Comparison of ENCODE assay signal across 8 cellular contexts in the genomic region with DNA sequence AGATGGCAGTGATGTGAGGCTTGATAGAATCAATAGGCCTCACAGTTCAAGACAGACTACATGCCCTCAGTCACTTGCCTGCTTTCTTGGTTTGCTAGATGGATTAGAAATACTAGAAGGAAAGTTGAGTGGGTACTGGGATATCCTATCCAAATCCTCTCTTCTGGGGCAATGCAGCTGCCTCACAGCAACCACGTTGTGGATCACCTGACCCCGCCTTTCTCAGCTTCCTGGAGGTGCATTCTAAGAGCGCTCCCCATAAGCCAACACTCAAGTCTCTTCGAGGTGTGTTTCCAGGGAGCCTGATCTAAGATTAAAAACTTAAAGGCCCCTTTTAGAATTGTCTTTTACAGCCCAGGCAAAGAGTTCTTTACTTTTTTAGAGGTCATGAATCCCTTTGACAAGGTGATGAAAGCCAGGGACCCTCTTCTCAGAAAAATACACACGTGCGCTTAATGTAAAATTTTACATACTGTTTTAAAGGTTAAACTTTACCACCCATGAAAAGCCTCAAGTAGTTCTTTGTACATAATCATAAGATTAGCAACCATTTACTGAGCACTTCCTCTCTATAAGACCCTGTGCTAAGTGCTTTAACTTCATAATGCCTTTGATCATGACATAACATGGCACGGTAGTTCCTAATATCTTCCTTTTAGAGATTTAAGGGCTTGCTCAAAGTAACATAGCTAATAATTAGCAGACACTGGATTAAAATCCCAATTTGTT. TPM values are rescaled to one million over a fixed set of nuclear protein-coding genes. Genes with fewer than 3 reads are reported as not detected.
A peak's percentile ranks its signal among the peaks of the same experiment; 100 is the strongest.
DNase-seq lines count a peak whose midpoint lies in the region; ATAC-seq and TF ChIP-seq lines count a peak whose summit lies in the region.

No MANE protein-coding gene starts in this region.

- H3K27ac Mint-ChIP-seq in Caco-2 (ENCODE audit: unreplicated experiment) (peak overlapping the region; percentile 99), neural progenitor cell (peak overlapping the region; percentile 76)
- peak overlapping the region; percentile 94 for H3K27ac Mint-ChIP-seq in T-helper 2 cell treated with Interferon-gamma antibody and Interleukin-4, amounts not matched to agents 5 μg/mL and 100 μg/mL, for 36 hours

- POLR2A ChIA-PET in Caco-2 (lab: Charles Lee): interaction anchor here (0.6 to 1.1 kb wide), 3 partner anchors 11 to 1725 kb away, joined by 3 to 4 read pairs (median 4); no protein-coding TSS in a partner anchor

- H2AFZ ChIP-seq in neural progenitor cell (replicated peaks): peak overlapping the region; percentile 60

- intact Hi-C loops in Caco-2 (cut with micrococcal nuclease; ENCODE audit: unreplicated experiment) (loop anchor here (1.0 to 2.0 kb wide), 2 partner anchors 29 to 31 kb away; a partner anchor contains a TSS), dorsolateral prefrontal cortex (cut with DNase I) (loop anchor here (1.0 to 10.0 kb wide), 4 partner anchors 29 to 1195 kb away; a partner anchor contains a TSS)

- H3K27me3 ChIP-seq in Caco-2 (replicated peaks; ENCODE audit: control insufficient read depth, insufficient read depth, low read length): no peaks in the 10 kb centered on the region
- no peaks in the 10 kb centered on the region for H3K27me3 ChIP-seq in dorsolateral prefrontal cortex
- no peaks in the 10 kb centered on the region for H3K27me3 ChIP-seq in neural progenitor cell

- H3K27ac ChIP-seq in dorsolateral prefrontal cortex (peak overlapping the region in 52 of 59 donors; percentile 2 to 90 (median 75)), neural progenitor cell (no peak overlapping the region)

- peak overlapping the region; percentile 82 for H3K4me3 ChIP-seq in Caco-2 (ENCODE audit: low read depth, low read length)
- peak overlapping the region; percentile 53 to 99 (median 83) for H3K4me3 ChIP-seq in dorsolateral prefrontal cortex
- H3K4me3 ChIP-seq in neural progenitor cell: peak overlapping the region; percentile 87

- H3K27me3 Mint-ChIP-seq in Caco-2 (ENCODE audit: insufficient read depth, unreplicated experiment) (no peaks in the 10 kb centered on the region), neural progenitor cell (ENCODE audit: insufficient read depth, low read depth) (peaks cover 4% of the 10 kb centered on the region)
- H3K27me3 Mint-ChIP-seq in T-helper 2 cell treated with Interferon-gamma antibody and Interleukin-4, amounts not matched to agents 5 μg/mL and 100 μg/mL, for 36 hours (ENCODE audit: low read depth): no peaks in the 10 kb centered on the region

- H3K4me3 Mint-ChIP-seq in Caco-2 (ENCODE audit: unreplicated experiment) (peak overlapping the region; percentile 96), neural progenitor cell (peak overlapping the region; percentile 96)
- H3K4me3 Mint-ChIP-seq in T-helper 2 cell treated with Interferon-gamma antibody and Interleukin-4, amounts not matched to agents 5 μg/mL and 100 μg/mL, for 36 hours: peak overlapping the region; percentile 96

- H3F3A ChIP-seq in neural progenitor cell (ENCODE audit: low read depth): peaks cover 12% of the 10 kb centered on the region

- TF ChIP-seq CTCF in Caco-2 (IDR thresholded peaks at IDR 0.05; ENCODE audit: insufficient read depth in 1 of 2, low read depth in 1 of 2, low read length in 1 of 2, severe bottlenecking in 1 of 2, unreplicated experiment in 1 of 2) (no peak), dorsolateral prefrontal cortex (IDR thresholded peaks at IDR 0.05 in 54 of 56, conservative IDR thresholded peaks at IDR 0.05 in 2 of 56; ENCODE audit: low read depth in 1 of 56, partially characterized antibody in 56 of 56) (no peak), neural progenitor cell (IDR thresholded peaks at IDR 0.05) (no peak)

- H3K9ac ChIP-seq in neural progenitor cell: no peak overlapping the region

- H3K36me3 Mint-ChIP-seq in Caco-2 (ENCODE audit: insufficient read depth, unreplicated experiment): peaks cover 44% of the 10 kb centered on the region
- peaks cover 57% of the 10 kb centered on the region for H3K36me3 Mint-ChIP-seq in T-helper 2 cell treated with Interferon-gamma antibody and Interleukin-4, amounts not matched to agents 5 μg/mL and 100 μg/mL, for 36 hours (ENCODE audit: low read depth)
- H3K36me3 Mint-ChIP-seq in neural progenitor cell: peaks cover 16% of the 10 kb centered on the region

- peaks cover 3% of the 10 kb centered on the region for H3K36me3 ChIP-seq in Caco-2 (ENCODE audit: control insufficient read depth, insufficient read depth, low read length)
- H3K36me3 ChIP-seq in neural progenitor cell: peaks cover 19% of the 10 kb centered on the region

- ATAC-seq in HG02678 (IDR thresholded peaks at IDR 0.05; ENCODE audit: unreplicated experiment) (peak; percentile 15), GM21367 (IDR thresholded peaks at IDR 0.05; ENCODE audit: unreplicated experiment) (no peak)

- no peaks in the 10 kb centered on the region; the same call in 1 of the 2 replicates for H3K9me3 ChIP-seq in Caco-2
- H3K9me3 ChIP-seq in neural progenitor cell (ENCODE audit: low read depth): no peaks in the 10 kb centered on the region

- H3K4me2 ChIP-seq in neural progenitor cell: peak overlapping the region; percentile 89

- CTCF ChIA-PET in Caco-2 (lab: Charles Lee): interaction anchor here (0.6 kb wide), 1 partner anchor 451 kb away, joined by 5 read pairs; a partner anchor contains a TSS

- H4K20me1 ChIP-seq in neural progenitor cell (ENCODE audit: low read depth): peaks cover 41% of the 10 kb centered on the region

- BruUV-seq in Caco-2 (replicated peaks; lab: Mats Ljungman, UMichigan): TSS peak; percentile 90

- H3K79me2 ChIP-seq in neural progenitor cell (ENCODE audit: low read depth): peaks cover 42% of the 10 kb centered on the region

- peaks cover 13% of the 10 kb centered on the region for H3K4me1 ChIP-seq in Caco-2
- H3K4me1 ChIP-seq in neural progenitor cell: peaks cover 18% of the 10 kb centered on the region

- peaks cover 16% of the 10 kb centered on the region for H3K9me3 Mint-ChIP-seq in Caco-2 (ENCODE audit: unreplicated experiment)
- H3K9me3 Mint-ChIP-seq in T-helper 2 cell treated with Interferon-gamma antibody and Interleukin-4, amounts not matched to agents 5 μg/mL and 100 μg/mL, for 36 hours: peaks cover 9% of the 10 kb centered on the region
- peaks cover 6% of the 10 kb centered on the region for H3K9me3 Mint-ChIP-seq in neural progenitor cell

- DNase-seq in Caco-2: no peak
- peak; percentile 33 for DNase-seq in T-helper 2 cell treated with Interferon-gamma antibody and Interleukin-4, amounts not matched to agents 5 μg/mL and 100 μg/mL, for 36 hours (ENCODE audit: low spot score)
- DNase-seq in dorsolateral prefrontal cortex: no peak
- DNase-seq in neural progenitor cell (ENCODE audit: low spot score): no peak
- DNase-seq in GDM1 (lab: John Stamatoyannopoulos, UW): no peak
- DNase-seq in NCI-H524 treated with DMSO at 0.1 percent for 48 hours (lab: John Stamatoyannopoulos, UW): no peak

- peaks cover 15% of the 10 kb centered on the region for H3K4me1 Mint-ChIP-seq in Caco-2 (ENCODE audit: low read depth, unreplicated experiment)
- H3K4me1 Mint-ChIP-seq in T-helper 2 cell treated with Interferon-gamma antibody and Interleukin-4, amounts not matched to agents 5 μg/mL and 100 μg/mL, for 36 hours (ENCODE audit: low read depth): peaks cover 30% of the 10 kb centered on the region
- peaks cover 16% of the 10 kb centered on the region for H3K4me1 Mint-ChIP-seq in neural progenitor cell

RNA-seq across cellular contexts. Expression of a gene that starts 0.8 kb away (rescaled TPM):
- total RNA-seq in Caco-2 (2022) (1,075 and 1,106 TPM in 2 replicates), dorsolateral prefrontal cortex (100 to 1,000 TPM; 385 to 625 (median 488) TPM), neural progenitor cell (ENCODE audit: low replicate concordance) (1,625 and 2,510 TPM in 2 replicates)

RNA-seq across cellular contexts. Expression of a gene that starts 30.9 kb away (rescaled TPM):
- total RNA-seq in Caco-2 (2022): 121 and 126 TPM in 2 replicates
- total RNA-seq in dorsolateral prefrontal cortex: 10 to 100 TPM; 11.2 to 28.2 (median 18.2) TPM
- 213 and 290 TPM in 2 replicates for total RNA-seq in neural progenitor cell (ENCODE audit: low replicate concordance)
